1 cellular context compared by ENCODE assay signal in the genomic region with DNA sequence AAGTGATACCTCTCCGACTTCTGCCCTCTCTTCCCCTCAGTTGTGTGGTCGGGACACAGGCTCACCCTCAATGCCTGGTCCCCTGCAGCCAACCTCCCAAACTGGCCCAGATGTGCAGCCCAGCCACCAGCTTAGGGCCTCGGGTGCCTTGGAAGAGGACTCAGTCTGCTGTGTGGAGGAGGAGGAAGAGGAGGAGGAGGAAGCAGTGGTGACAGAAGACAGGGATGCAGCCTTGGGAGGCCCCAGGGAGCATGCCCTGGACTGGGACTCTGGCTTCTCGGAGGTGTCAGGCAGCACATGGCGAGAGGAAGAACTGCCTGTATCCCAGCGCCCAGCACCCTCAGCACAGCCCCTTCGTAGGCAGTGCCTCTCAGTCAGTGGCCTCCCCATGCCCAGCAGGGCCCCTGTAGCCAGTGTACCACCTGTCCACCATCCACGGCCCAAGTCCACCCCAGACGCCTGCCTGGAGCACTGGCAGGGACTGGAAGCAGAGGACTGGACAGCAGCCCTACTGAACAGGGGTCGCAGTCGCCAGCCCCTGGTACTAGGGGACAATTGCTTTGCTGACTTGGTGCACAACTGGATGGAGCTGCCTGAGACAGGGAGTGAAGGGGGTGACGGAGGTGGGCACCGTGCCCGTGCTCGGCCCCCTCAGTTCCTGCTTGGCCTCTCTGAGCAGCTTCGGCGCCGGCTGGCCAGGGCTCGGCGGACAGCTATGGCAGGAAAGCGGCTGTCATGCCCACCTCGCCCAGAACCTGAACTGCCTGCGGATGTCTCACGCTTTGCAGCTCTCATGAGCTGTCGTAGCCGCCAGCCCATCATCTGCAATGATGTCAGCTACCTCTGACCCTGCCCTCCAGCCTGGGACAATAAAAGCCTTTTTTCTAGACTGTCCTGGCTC.
TF ChIP-seq lines count a peak whose summit lies in the region.

No MANE protein-coding gene starts in this region.

TF ChIP-seq in K562, 482 proteins besides CTCF, POLR2A, EP300 and RAD21:
- TF ChIP-seq NBN (IDR thresholded peaks at IDR 0.05; ENCODE audit: low read depth), result no peak
- no peak for TF ChIP-seq RUNX1 (IDR thresholded peaks at IDR 0.05; ENCODE audit: low read depth)
- TF ChIP-seq, protein P1, sequence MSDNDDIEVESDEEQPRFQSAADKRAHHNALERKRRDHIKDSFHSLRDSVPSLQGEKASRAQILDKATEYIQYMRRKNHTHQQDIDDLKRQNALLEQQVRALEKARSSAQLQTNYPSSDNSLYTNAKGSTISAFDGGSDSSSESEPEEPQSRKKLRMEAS (CRISPR knock-in tag; IDR thresholded peaks at IDR 0.05), result 0 out of 2 replicates have a peak, but pooled peaks have one; percentile 13
- TF ChIP-seq, protein P2, sequence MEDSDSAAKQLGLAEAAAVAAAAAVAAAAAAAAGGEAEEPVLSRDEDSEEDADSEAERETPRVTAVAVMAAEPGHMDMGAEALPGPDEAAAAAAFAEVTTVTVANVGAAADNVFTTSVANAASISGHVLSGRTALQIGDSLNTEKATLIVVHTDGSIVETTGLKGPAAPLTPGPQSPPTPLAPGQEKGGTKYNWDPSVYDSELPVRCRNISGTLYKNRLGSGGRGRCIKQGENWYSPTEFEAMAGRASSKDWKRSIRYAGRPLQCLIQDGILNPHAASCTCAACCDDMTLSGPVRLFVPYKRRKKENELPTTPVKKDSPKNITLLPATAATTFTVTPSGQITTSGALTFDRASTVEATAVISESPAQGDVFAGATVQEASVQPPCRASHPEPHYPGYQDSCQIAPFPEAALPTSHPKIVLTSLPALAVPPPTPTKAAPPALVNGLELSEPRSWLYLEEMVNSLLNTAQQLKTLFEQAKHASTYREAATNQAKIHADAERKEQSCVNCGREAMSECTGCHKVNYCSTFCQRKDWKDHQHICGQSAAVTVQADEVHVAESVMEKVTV (CRISPR knock-in tag; IDR thresholded peaks at IDR 0.05), result no peak
- no peak for TF ChIP-seq SRSF3 (IDR thresholded peaks at IDR 0.05; ENCODE audit: insufficient read depth, low read length)
- TF ChIP-seq DMBX1 (CRISPR knock-in tag; IDR thresholded peaks at IDR 0.05; ENCODE audit: borderline replicate concordance), result no peak
- TF ChIP-seq, protein P3, sequence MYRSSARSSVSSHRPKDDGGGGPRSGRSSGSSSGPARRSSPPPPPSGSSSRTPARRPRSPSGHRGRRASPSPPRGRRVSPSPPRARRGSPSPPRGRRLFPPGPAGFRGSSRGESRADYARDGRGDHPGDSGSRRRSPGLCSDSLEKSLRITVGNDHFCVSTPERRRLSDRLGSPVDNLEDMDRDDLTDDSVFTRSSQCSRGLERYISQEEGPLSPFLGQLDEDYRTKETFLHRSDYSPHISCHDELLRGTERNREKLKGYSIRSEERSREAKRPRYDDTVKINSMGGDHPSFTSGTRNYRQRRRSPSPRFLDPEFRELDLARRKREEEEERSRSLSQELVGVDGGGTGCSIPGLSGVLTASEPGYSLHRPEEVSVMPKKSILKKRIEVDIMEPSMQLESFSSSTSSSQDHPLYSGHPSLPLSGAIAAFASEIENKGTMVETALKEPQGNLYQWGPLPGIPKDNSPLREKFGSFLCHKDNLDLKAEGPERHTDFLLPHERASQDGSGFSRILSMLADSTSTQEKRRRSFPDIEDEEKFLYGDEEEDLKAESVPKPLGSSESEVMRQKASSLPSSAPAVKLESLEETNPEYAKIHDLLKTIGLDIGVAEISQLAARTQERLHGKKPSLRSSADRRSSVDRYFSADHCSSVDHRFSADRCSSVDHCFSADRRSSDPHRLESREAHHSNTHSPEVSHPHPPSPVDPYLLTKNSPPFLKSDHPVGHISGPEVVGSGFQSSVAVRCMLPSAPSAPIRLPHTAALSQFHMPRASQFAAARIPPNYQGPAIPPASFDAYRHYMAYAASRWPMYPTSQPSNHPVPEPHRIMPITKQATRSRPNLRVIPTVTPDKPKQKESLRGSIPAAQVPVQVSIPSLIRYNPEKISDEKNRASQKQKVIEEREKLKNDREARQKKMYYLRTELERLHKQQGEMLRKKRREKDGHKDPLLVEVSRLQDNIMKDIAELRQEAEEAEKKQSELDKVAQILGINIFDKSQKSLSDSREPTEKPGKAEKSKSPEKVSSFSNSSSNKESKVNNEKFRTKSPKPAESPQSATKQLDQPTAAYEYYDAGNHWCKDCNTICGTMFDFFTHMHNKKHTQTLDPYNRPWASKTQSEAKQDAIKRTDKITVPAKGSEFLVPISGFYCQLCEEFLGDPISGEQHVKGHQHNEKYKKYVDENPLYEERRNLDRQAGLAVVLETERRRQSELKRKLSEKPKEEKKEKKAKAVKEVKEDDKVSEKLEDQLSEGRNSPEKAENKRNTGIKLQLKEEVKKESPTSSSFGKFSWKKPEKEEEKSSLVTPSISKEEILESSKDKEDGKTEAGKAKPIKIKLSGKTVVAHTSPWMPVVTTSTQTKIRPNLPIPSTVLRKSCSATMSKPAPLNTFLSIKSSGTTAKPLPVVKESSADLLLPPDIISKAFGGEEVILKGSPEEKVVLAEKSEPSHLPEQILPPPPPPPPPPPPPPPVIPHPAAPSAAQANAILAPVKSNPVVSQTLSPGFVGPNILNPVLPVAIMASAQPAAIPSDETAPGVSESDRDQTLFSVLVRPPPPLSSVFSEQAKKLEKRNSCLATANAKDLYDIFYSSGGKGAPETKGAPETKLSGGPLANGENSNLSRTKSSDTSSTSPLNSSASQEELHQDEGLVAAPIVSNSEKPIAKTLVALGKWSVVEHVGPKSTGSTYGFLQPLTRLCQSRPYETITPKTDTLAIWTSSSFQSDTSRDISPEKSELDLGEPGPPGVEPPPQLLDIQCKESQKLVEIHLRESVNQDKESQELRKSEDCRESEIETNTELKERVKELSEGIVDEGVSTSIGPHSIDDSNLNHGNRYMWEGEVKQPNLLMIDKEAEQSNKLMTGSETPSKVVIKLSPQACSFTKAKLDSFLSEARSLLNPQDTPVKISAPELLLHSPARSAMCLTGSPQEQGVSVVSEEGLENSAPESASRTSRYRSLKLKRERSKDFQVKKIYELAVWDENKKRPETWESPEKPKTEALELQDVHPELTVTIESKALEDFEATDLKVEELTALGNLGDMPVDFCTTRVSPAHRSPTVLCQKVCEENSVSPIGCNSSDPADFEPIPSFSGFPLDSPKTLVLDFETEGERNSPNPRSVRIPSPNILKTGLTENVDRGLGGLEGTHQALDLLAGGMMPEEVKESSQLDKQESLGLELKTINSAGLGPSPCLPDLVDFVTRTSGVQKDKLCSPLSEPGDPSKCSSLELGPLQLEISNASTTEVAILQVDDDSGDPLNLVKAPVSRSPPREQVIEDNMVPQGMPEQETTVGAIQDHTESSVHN (IDR thresholded peaks at IDR 0.05; ENCODE audit: borderline replicate concordance in 1 of 2, low read depth in 1 of 2), result no peak
- TF ChIP-seq RBFOX2 (IDR thresholded peaks at IDR 0.05; ENCODE audit: low read depth, low read length), result no peak; the same call in 1 of the 2 replicates
- TF ChIP-seq ZNF263 (CRISPR knock-in tag; IDR thresholded peaks at IDR 0.05; ENCODE audit: borderline replicate concordance), result peak; percentile 69; the same call in 1 of the 2 replicates
- no peak for TF ChIP-seq ZNF224 (CRISPR knock-in tag; IDR thresholded peaks at IDR 0.05)
- TF ChIP-seq HNRNPK (IDR thresholded peaks at IDR 0.05; ENCODE audit: low read depth, low read length, poor library complexity, severe bottlenecking), result no peak
TF ChIP-seq in K562: peak in this region for 2.
